Comparison of ENCODE assay signal across 8 cellular contexts in genomic region chr7:151085329-151085690, GRCh38. TPM values are rescaled to one million over a fixed set of nuclear protein-coding genes. Genes with fewer than 3 reads are reported as not detected.
DNase-seq lines count a peak whose midpoint lies in the region; ATAC-seq and TF ChIP-seq lines count a peak whose summit lies in the region.

No MANE protein-coding gene starts in this region.

- peak overlapping the region; percentile 96 for H3K27ac Mint-ChIP-seq in T-helper 17 cell

- no peak for TF ChIP-seq EP300 in sigmoid colon (IDR thresholded peaks at IDR 0.05)

- 47 to 60% methylated on average over 5 of the region's 5 CpGs for WGBS in sigmoid colon, 2 donors

- H3K27me3 Mint-ChIP-seq in T-helper 17 cell, result no peaks in the 10 kb centered on the region

- TF ChIP-seq POLR2A in sigmoid colon (IDR thresholded peaks at IDR 0.05), result no peak

- H3K27ac ChIP-seq in sigmoid colon, result peak overlapping the region; percentile 86 to 96 (median 88)

- H3K4me3 ChIP-seq in GM12865 (ENCODE audit: low read depth, low read length) (peak overlapping the region; percentile 70), foreskin fibroblast (ENCODE audit: low read depth in 1 of 2, low read length in 2 of 2) (peak overlapping the region in 1 of 2 donors; percentile 57), sigmoid colon (peak overlapping the region in 3 of 4 donors; percentile 59 to 89 (median 65))

- H3K36me3 Mint-ChIP-seq in T-helper 17 cell (ENCODE audit: low read depth), result peaks cover 3% of the 10 kb centered on the region

- H3K9me3 ChIP-seq in T-helper 17 cell (ENCODE audit: control insufficient read depth, low read length, poor library complexity, severe bottlenecking), result no peaks in the 10 kb centered on the region
- no peaks in the 10 kb centered on the region for H3K9me3 ChIP-seq in sigmoid colon

- H3K27me3 ChIP-seq in sigmoid colon, result no peaks in the 10 kb centered on the region

- peak overlapping the region; percentile 92 for H3K4me3 Mint-ChIP-seq in T-helper 17 cell

- H3K4me1 Mint-ChIP-seq in T-helper 17 cell, result peaks cover 30% of the 10 kb centered on the region

- intact Hi-C loops in sigmoid colon (cut with DNase I), result loop anchor here (5.0 kb wide), 1 partner anchor 108 kb away; the partner anchor contains the start of gene KCNH2

- TF ChIP-seq CTCF in GM12865 (IDR thresholded peaks at IDR 0.05; ENCODE audit: insufficient read depth, low read depth, low read length, missing control alignments), result no peak
- no peak for TF ChIP-seq CTCF in foreskin fibroblast (IDR thresholded peaks at IDR 0.05; ENCODE audit: low read depth, low read length)
- TF ChIP-seq CTCF in sigmoid colon (IDR thresholded peaks at IDR 0.05), result no peak

- ATAC-seq in T-helper 17 cell, result no peak
- no peak for ATAC-seq in GM19351 (IDR thresholded peaks at IDR 0.05; ENCODE audit: unreplicated experiment)
- ATAC-seq in GM21423 (IDR thresholded peaks at IDR 0.05; ENCODE audit: unreplicated experiment), result no peak

- H3K36me3 ChIP-seq in sigmoid colon, result no peaks in the 10 kb centered on the region

- DNase-seq in GM12865 (ENCODE audit: low read depth) (no peak), T-helper 17 cell (no peak), foreskin fibroblast (peak; percentile 36 to 62), sigmoid colon (no peak), SHP77 (lab: John Stamatoyannopoulos, UW) (no peak), midbrain (lab: John Stamatoyannopoulos, UW) (no peak)

- peaks cover 0 to 68% (median 63%) of the 10 kb centered on the region in 4 donors for H3K4me1 ChIP-seq in sigmoid colon

RNA-seq across cellular contexts. Expression of gene AGAP3, which starts 1.0 kb away (rescaled TPM):
- 10 to 100 TPM; 45.6 to 53.0 TPM for total RNA-seq in T-helper 17 cell
- total RNA-seq in sigmoid colon, result 10 to 100 TPM; 34.2 to 89.7 (median 40.9) TPM
- polyA plus RNA-seq in sigmoid colon, result 10 to 100 TPM; 27.7 to 42.3 (median 33.6) TPM

RNA-seq across cellular contexts. Expression of gene TMUB1, which starts 2.0 kb away (rescaled TPM):
- total RNA-seq in T-helper 17 cell (10 to 100 TPM; 46.6 to 52.4 TPM), sigmoid colon (10 to 100 TPM; 33.4 to 48.9 (median 41.9) TPM)
- 10 to 100 TPM; 45.0 to 74.6 (median 47.4) TPM for polyA plus RNA-seq in sigmoid colon

RNA-seq across cellular contexts. Expression of gene FASTK, which starts 4.7 kb away (rescaled TPM):
- total RNA-seq in T-helper 17 cell, result 10 to 100 TPM; 67.7 to 82.2 TPM
- total RNA-seq in sigmoid colon, result 10 to 100 TPM; 61.5 to 80.0 (median 69.9) TPM
- 100 to 1,000 TPM in 1 of 3 donors, 10 to 100 TPM in 2; 61.3 to 124 (median 65.0) TPM for polyA plus RNA-seq in sigmoid colon

RNA-seq across cellular contexts. Expression of gene SLC4A2, which starts 25.9 kb away (rescaled TPM):
- total RNA-seq in T-helper 17 cell, result 10 to 100 TPM; 48.9 to 61.3 TPM
- total RNA-seq in sigmoid colon, result 100 to 1,000 TPM in 1 of 4 donors, 10 to 100 TPM in 3; 56.9 to 124 (median 91.7) TPM
- 100 to 1,000 TPM in 1 of 3 donors, 10 to 100 TPM in 2; 12.3 to 114 (median 23.4) TPM for polyA plus RNA-seq in sigmoid colon

RNA-seq across cellular contexts. Expression of gene CDK5, which starts 27.6 kb away (rescaled TPM):
- total RNA-seq in T-helper 17 cell (1 to 10 TPM; 4.7 TPM), sigmoid colon (1 to 10 TPM; 6.9 to 8.3 (median 7.7) TPM)
- polyA plus RNA-seq in sigmoid colon, result 10 to 100 TPM in 1 of 3 donors, 1 to 10 TPM in 2; 6.0 to 10.6 (median 9.8) TPM

Comparison
In these comparisons a context has a peak if more than half of its experiments do, and no peak if none do; other contexts are left out.
1. DNase-seq: peak in foreskin fibroblast (2 of 2); none in GM12865 (single experiment), T-helper 17 cell (0 of 3), sigmoid colon (single experiment), SHP77 (0 of 2) and midbrain (single experiment).